1 cellular context compared by ENCODE assay signal in the genomic region with DNA sequence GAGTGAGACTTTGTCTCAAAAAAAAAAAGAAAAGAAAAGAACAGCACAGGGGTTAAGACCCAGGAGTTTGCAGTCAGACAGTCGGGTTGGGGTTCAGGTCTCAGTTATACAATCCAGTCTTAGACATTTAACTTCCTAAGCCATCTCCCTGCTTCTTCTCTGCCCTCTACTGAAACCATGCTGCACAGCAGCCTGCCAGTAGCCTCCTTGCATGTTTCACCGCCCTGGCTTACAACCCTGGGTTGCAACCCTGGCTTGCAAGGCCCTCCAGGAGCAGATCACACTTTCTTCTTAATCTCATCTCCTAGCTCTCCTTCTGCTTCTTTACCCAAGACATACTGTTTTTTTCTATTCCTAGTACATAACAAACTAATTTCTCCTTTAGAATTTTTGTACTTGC.
TF ChIP-seq lines count a peak whose summit lies in the region.

No MANE protein-coding gene starts in this region.

TF ChIP-seq in GM23338, 12 proteins besides CTCF, POLR2A, EP300 and RAD21:
- TF ChIP-seq, protein P1, sequence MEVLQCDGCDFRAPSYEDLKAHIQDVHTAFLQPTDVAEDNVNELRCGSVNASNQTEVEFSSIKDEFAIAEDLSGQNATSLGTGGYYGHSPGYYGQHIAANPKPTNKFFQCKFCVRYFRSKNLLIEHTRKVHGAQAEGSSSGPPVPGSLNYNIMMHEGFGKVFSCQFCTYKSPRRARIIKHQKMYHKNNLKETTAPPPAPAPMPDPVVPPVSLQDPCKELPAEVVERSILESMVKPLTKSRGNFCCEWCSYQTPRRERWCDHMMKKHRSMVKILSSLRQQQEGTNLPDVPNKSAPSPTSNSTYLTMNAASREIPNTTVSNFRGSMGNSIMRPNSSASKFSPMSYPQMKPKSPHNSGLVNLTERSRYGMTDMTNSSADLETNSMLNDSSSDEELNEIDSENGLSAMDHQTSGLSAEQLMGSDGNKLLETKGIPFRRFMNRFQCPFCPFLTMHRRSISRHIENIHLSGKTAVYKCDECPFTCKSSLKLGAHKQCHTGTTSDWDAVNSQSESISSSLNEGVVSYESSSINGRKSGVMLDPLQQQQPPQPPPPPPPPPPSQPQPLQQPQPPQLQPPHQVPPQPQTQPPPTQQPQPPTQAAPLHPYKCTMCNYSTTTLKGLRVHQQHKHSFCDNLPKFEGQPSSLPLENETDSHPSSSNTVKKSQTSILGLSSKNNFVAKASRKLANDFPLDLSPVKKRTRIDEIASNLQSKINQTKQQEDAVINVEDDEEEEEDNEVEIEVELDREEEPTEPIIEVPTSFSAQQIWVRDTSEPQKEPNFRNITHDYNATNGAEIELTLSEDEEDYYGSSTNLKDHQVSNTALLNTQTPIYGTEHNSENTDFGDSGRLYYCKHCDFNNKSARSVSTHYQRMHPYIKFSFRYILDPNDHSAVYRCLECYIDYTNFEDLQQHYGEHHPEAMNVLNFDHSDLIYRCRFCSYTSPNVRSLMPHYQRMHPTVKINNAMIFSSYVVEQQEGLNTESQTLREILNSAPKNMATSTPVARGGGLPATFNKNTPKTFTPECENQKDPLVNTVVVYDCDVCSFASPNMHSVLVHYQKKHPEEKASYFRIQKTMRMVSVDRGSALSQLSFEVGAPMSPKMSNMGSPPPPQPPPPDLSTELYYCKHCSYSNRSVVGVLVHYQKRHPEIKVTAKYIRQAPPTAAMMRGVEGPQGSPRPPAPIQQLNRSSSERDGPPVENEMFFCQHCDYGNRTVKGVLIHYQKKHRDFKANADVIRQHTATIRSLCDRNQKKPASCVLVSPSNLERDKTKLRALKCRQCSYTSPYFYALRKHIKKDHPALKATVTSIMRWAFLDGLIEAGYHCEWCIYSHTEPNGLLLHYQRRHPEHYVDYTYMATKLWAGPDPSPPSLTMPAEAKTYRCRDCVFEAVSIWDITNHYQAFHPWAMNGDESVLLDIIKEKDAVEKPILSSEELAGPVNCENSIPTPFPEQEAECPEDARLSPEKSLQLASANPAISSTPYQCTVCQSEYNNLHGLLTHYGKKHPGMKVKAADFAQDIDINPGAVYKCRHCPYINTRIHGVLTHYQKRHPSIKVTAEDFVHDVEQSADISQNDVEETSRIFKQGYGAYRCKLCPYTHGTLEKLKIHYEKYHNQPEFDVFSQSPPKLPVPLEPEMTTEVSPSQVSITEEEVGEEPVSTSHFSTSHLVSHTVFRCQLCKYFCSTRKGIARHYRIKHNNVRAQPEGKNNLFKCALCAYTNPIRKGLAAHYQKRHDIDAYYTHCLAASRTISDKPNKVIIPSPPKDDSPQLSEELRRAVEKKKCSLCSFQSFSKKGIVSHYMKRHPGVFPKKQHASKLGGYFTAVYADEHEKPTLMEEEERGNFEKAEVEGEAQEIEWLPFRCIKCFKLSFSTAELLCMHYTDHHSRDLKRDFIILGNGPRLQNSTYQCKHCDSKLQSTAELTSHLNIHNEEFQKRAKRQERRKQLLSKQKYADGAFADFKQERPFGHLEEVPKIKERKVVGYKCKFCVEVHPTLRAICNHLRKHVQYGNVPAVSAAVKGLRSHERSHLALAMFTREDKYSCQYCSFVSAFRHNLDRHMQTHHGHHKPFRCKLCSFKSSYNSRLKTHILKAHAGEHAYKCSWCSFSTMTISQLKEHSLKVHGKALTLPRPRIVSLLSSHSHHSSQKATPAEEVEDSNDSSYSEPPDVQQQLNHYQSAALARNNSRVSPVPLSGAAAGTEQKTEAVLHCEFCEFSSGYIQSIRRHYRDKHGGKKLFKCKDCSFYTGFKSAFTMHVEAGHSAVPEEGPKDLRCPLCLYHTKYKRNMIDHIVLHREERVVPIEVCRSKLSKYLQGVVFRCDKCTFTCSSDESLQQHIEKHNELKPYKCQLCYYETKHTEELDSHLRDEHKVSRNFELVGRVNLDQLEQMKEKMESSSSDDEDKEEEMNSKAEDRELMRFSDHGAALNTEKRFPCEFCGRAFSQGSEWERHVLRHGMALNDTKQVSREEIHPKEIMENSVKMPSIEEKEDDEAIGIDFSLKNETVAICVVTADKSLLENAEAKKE (CRISPR knock-in tag; IDR thresholded peaks at IDR 0.05): no peak
- TF ChIP-seq NANOG (IDR thresholded peaks at IDR 0.05; ENCODE audit: borderline replicate concordance) (no peak), POLR2AphosphoS5 (IDR thresholded peaks at IDR 0.05; ENCODE audit: low read depth) (no peak), CREB1 (CRISPR knock-in tag; IDR thresholded peaks at IDR 0.05; ENCODE audit: low read depth) (no peak), EZH2phosphoT487 (IDR thresholded peaks at IDR 0.05; ENCODE audit: unreplicated experiment) (no peak), ZNF331 (CRISPR knock-in tag; IDR thresholded peaks at IDR 0.05; ENCODE audit: low read depth) (no peak), EZH2 (IDR thresholded peaks at IDR 0.05; ENCODE audit: low read depth, unreplicated experiment) (no peak), ZNF114 (CRISPR knock-in tag; IDR thresholded peaks at IDR 0.05) (no peak), STAT1 (IDR thresholded peaks at IDR 0.05; ENCODE audit: unreplicated experiment) (no peak), JUNB (IDR thresholded peaks at IDR 0.05; ENCODE audit: unreplicated experiment) (no peak)
- TF ChIP-seq, protein P2, sequence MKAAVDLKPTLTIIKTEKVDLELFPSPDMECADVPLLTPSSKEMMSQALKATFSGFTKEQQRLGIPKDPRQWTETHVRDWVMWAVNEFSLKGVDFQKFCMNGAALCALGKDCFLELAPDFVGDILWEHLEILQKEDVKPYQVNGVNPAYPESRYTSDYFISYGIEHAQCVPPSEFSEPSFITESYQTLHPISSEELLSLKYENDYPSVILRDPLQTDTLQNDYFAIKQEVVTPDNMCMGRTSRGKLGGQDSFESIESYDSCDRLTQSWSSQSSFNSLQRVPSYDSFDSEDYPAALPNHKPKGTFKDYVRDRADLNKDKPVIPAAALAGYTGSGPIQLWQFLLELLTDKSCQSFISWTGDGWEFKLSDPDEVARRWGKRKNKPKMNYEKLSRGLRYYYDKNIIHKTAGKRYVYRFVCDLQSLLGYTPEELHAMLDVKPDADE (IDR thresholded peaks at IDR 0.05): no peak
